ENCODE assay signal across 36 cellular contexts in the genomic region with DNA sequence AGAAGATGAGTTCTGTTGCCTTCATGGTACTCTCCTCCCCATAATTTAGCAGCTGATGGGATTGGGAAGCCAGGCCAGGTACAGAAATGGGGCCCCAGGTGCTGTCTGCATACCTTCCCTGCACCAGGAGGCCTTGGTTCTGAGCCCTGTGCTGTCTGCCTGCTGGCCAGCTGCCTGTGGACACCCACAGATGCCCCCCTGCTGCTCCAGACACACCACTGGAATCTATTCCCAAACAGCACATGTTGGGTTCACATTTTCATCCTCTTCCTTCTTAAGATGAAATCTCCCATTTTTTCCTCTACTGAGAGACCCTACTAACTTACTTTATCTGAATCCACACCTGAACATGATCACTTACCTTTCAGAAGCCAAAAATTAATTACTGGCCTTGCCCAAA.
"Had no signal": no experiment of that assay in that cellular context is flagged by ENCODE, and none has a peak within 500 bp of the region (broad histone marks: within the 10 kb centered on the region; RNA-seq: fewer than 3 reads in every experiment).

No MANE protein-coding gene starts in this region.

- H3K27me3 Mint-ChIP-seq: activated naive CD8-positive, alpha-beta T cell; brain; dendritic cell treated with granulocyte-macrophage colony-stimulating factor and Interleukin-4, amounts not matched to agents 40 ng/mL and 50 ng/mL, for 4 days; memory B cell; stimulated activated memory B cell treated with anti-CD40 and anti-IgM and Interleukin-4, amounts not matched to agents 10 μg/mL and 1 μg/mL and 100 μg/mL, for 72 hours; stimulated activated naive CD8-positive, alpha-beta T cell treated with anti-CD3 and anti-CD28 coated beads, Interleukin-15, amount 100 ng/mL, for 72 hours had no signal

- H3K9ac ChIP-seq: neural progenitor cell, SK-N-SH had no signal

- H3K36me3 ChIP-seq: esophagus muscularis mucosa, neural progenitor cell, right lobe of liver, suprapubic skin, tibial nerve had no signal

- H2AFZ ChIP-seq: neural progenitor cell had no signal

- H3K27ac Mint-ChIP-seq: activated naive CD8-positive, alpha-beta T cell; brain; dendritic cell treated with granulocyte-macrophage colony-stimulating factor and Interleukin-4, amounts not matched to agents 40 ng/mL and 50 ng/mL, for 4 days; endodermal cell; memory B cell; natural killer cell; neural progenitor cell; stimulated activated memory B cell treated with anti-CD40 and anti-IgM and Interleukin-4, amounts not matched to agents 10 μg/mL and 1 μg/mL and 100 μg/mL, for 72 hours; stimulated activated naive CD8-positive, alpha-beta T cell treated with anti-CD3 and anti-CD28 coated beads, Interleukin-15, amount 100 ng/mL, for 72 hours; T-helper 1 cell treated with Interleukin-12 subunit alpha and Interleukin-12 subunit beta and Interleukin-4 antibody, amounts not matched to agents 30 μg/mL and 1 μg/mL, for 36 hours had no signal

- H3K4me2 ChIP-seq: neural progenitor cell, SK-N-SH had no signal

- H3K4me1 Mint-ChIP-seq: brain; natural killer cell; neural progenitor cell; stimulated activated naive CD8-positive, alpha-beta T cell treated with anti-CD3 and anti-CD28 coated beads, Interleukin-15, amount 100 ng/mL, for 72 hours had no signal

- H3K27me3 ChIP-seq: esophagus muscularis mucosa, neural progenitor cell, right lobe of liver, suprapubic skin, tibial nerve had no signal

- H3K4me1 ChIP-seq: esophagus muscularis mucosa, right lobe of liver, suprapubic skin, tibial nerve had no signal

- H3K9me3 ChIP-seq: esophagus muscularis mucosa, right lobe of liver, SK-N-SH, suprapubic skin, tibial nerve had no signal

- H3K4me3 Mint-ChIP-seq: activated naive CD8-positive, alpha-beta T cell; brain; dendritic cell treated with granulocyte-macrophage colony-stimulating factor and Interleukin-4, amounts not matched to agents 40 ng/mL and 50 ng/mL, for 4 days; endodermal cell; memory B cell; neural progenitor cell; stimulated activated memory B cell treated with anti-CD40 and anti-IgM and Interleukin-4, amounts not matched to agents 10 μg/mL and 1 μg/mL and 100 μg/mL, for 72 hours; stimulated activated naive CD8-positive, alpha-beta T cell treated with anti-CD3 and anti-CD28 coated beads, Interleukin-15, amount 100 ng/mL, for 72 hours; T-helper 1 cell treated with Interleukin-12 subunit alpha and Interleukin-12 subunit beta and Interleukin-4 antibody, amounts not matched to agents 30 μg/mL and 1 μg/mL, for 36 hours had no signal

- ATAC-seq: natural killer cell; stimulated activated memory B cell treated with anti-CD40 and anti-IgM and Interleukin-4, amounts not matched to agents 10 μg/mL and 1 μg/mL and 100 μg/mL, for 72 hours; stimulated activated naive CD8-positive, alpha-beta T cell treated with anti-CD3 and anti-CD28 coated beads, Interleukin-15, amount 100 ng/mL, for 72 hours had no signal

- DNase-seq: activated CD4-positive, alpha-beta T cell treated with anti-CD3 and anti-CD28 coated beads for 4 hours; activated CD4-positive, alpha-beta T cell treated with anti-CD3 and anti-CD28 coated beads, Interleukin-2, amount 50 U/mL, for 4 hours; activated effector memory CD4-positive, alpha-beta T cell treated with Interleukin-2 at 50 U/mL for 16 hours; activated naive CD4-positive, alpha-beta T cell treated with Interleukin-2 at 50 U/mL for 16 hours; activated T-cell treated with anti-CD3 and anti-CD28 coated beads for 4 hours; anterior cingulate cortex; central memory CD4-positive, alpha-beta T cell; endodermal cell; foreskin melanocyte; hippocampal formation; left cardiac atrium; midbrain; natural killer cell; occipital lobe; right lobe of liver; SK-N-SH; stimulated activated CD4-positive, alpha-beta T cell treated with anti-CD3 and anti-CD28 coated beads, Interleukin-1b, Interleukin-23, amount 100 ng/mL, for 48 hours; stimulated activated CD4-positive, alpha-beta T cell treated with anti-CD3 and anti-CD28 coated beads, Interleukin-4, amount 100 ng/mL, for 4 hours; stimulated activated CD8-positive, alpha-beta memory T cell treated with anti-CD3 and anti-CD28 coated beads, Interleukin-4, amount 100 ng/mL, for 48 hours; stimulated activated naive CD8-positive, alpha-beta T cell treated with anti-CD3 and anti-CD28 coated beads, Interleukin-15, amount 100 ng/mL, for 72 hours; SW 1271; T-helper 9 cell had no signal

- H3K27ac ChIP-seq: neural progenitor cell, right lobe of liver, suprapubic skin, tibial nerve, VCaP had no signal

- FAIRE-seq: keratinocyte, TTC549 had no signal

- H3K4me3 ChIP-seq: esophagus muscularis mucosa, neural progenitor cell, right lobe of liver, skin epidermis, suprapubic skin, tibial nerve had no signal

- H3K36me3 Mint-ChIP-seq: activated naive CD8-positive, alpha-beta T cell; brain; natural killer cell; neural progenitor cell had no signal

- H3K9me3 Mint-ChIP-seq: brain; dendritic cell treated with granulocyte-macrophage colony-stimulating factor and Interleukin-4, amounts not matched to agents 40 ng/mL and 50 ng/mL, for 4 days; endodermal cell; memory B cell; neural progenitor cell; stimulated activated naive CD8-positive, alpha-beta T cell treated with anti-CD3 and anti-CD28 coated beads, Interleukin-15, amount 100 ng/mL, for 72 hours; T-helper 1 cell treated with Interleukin-12 subunit alpha and Interleukin-12 subunit beta and Interleukin-4 antibody, amounts not matched to agents 30 μg/mL and 1 μg/mL, for 36 hours had no signal
